Comparison of ENCODE assay signal across 12 cellular contexts in the genomic region with DNA sequence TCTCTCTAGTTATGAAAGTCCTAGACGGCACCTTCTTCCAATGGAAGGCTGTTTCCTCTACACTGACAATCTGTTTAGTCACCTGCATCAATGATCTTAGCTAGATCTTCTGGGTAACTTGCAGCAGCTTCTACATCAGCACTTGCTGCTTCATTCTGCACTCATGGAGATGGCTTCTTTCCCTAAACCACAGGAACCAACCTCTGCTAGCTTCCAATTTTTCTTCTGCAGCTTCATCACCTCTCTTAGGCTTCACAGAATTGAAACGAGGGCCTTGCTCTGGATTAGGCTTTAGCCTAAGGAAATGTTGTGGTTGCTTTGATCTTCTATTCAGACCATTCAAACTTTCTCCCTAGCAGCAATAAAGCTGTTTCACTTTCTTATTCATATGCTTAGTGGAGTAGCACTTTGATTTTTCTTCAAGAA. TPM values are rescaled to one million over a fixed set of nuclear protein-coding genes. Genes with fewer than 3 reads are reported as not detected.
DNase-seq lines count a peak whose midpoint lies in the region; ATAC-seq, FAIRE-seq and TF ChIP-seq lines count a peak whose summit lies in the region.
"Had no signal": no experiment of that assay in that cellular context is flagged by ENCODE, and none has a peak within 500 bp of the region (broad histone marks: within the 10 kb centered on the region; RNA-seq: fewer than 3 reads in every experiment).

No MANE protein-coding gene starts in this region.

- no peak overlapping the region for H3K27ac ChIP-seq in astrocyte (ENCODE audit: low read depth, low read length)
- H3K27ac ChIP-seq: stomach had no signal

- H3K9me3 Mint-ChIP-seq in astrocyte (ENCODE audit: unreplicated experiment) (no peaks in the 10 kb centered on the region), CD14-positive monocyte (peaks cover 0 to 2% (median 0%) of the 10 kb centered on the region in 7 donors), glutamatergic neuron (ENCODE audit: unreplicated experiment) (no peaks in the 10 kb centered on the region)

- H3K36me3 ChIP-seq in astrocyte (ENCODE audit: insufficient read depth, low read length), result peaks cover 17% of the 10 kb centered on the region

- intact Hi-C loops in CD14-positive monocyte (cut with micrococcal nuclease), result no loop called here

- DNase-seq in AG20443 (ENCODE audit: low spot score) (peak; percentile 21), astrocyte (ENCODE audit: low read depth) (peak; percentile 65), CD14-positive monocyte (ENCODE audit: low spot score) (no peak), H54 (ENCODE audit: insufficient read length, low spot score) (no peak), glutamatergic neuron (no peak)
- DNase-seq: BE2C, Right ventricle myocardium superior, stomach had no signal

- H3K4me2 ChIP-seq in astrocyte (ENCODE audit: low read length), result no peak overlapping the region

- H3K9ac ChIP-seq in astrocyte (ENCODE audit: low read length), result no peak overlapping the region

- no peak for TF ChIP-seq CTCF in astrocyte (IDR thresholded peaks at IDR 0.05; ENCODE audit: insufficient read depth, low read depth, low read length)
- no peak for TF ChIP-seq CTCF in CD14-positive monocyte (IDR thresholded peaks at IDR 0.05)
- TF ChIP-seq CTCF in glutamatergic neuron (IDR thresholded peaks at IDR 0.05; ENCODE audit: partially characterized antibody, unreplicated experiment), result no peak

- H3K36me3 Mint-ChIP-seq in astrocyte (ENCODE audit: low read depth, unreplicated experiment) (peaks cover 18% of the 10 kb centered on the region), CD14-positive monocyte (peaks cover 81 to 92% of the 10 kb centered on the region in 2 donors), glutamatergic neuron (ENCODE audit: unreplicated experiment) (no peaks in the 10 kb centered on the region)

- no peak overlapping the region for H3K27ac Mint-ChIP-seq in astrocyte (ENCODE audit: unreplicated experiment)
- H3K27ac Mint-ChIP-seq in CD14-positive monocyte, result peak overlapping the region in 3 of 7 donors; percentile 16 to 33 (median 27)
- H3K27ac Mint-ChIP-seq in glutamatergic neuron (ENCODE audit: unreplicated experiment), result no peak overlapping the region

- no peaks in the 10 kb centered on the region for H4K20me1 ChIP-seq in astrocyte (ENCODE audit: insufficient read depth, low read length)

- H3K27me3 ChIP-seq in astrocyte (ENCODE audit: insufficient read depth, low read length), result no peaks in the 10 kb centered on the region
- H3K27me3 ChIP-seq: BE2C, stomach had no signal

- H3K4me1 Mint-ChIP-seq in astrocyte (ENCODE audit: low read depth, unreplicated experiment) (peaks cover 3% of the 10 kb centered on the region), CD14-positive monocyte (no peaks in the 10 kb centered on the region), glutamatergic neuron (ENCODE audit: low read depth, unreplicated experiment) (no peaks in the 10 kb centered on the region)

- no peaks in the 10 kb centered on the region for H3K4me1 ChIP-seq in astrocyte (ENCODE audit: insufficient read depth, low read length)
- H3K4me1 ChIP-seq: BE2C had no signal

- no peaks in the 10 kb centered on the region for H3K9me3 ChIP-seq in astrocyte (ENCODE audit: insufficient read depth, low read depth, low read length)
- H3K9me3 ChIP-seq: BE2C, stomach had no signal

- no peak overlapping the region for H3K4me3 ChIP-seq in astrocyte (ENCODE audit: insufficient read depth, low read depth, low read length)
- H3K4me3 ChIP-seq: stomach had no signal

- peak; percentile 66 for ATAC-seq in GM19043 (IDR thresholded peaks at IDR 0.05; ENCODE audit: low read depth, unreplicated experiment)
- peak; percentile 53 for ATAC-seq in HG03108 (IDR thresholded peaks at IDR 0.05; ENCODE audit: unreplicated experiment)
- ATAC-seq in HG03025 (IDR thresholded peaks at IDR 0.05; ENCODE audit: low FRiP score, unreplicated experiment), result no peak

- FAIRE-seq in astrocyte (lab: Jason Lieb, UNC) (no peak), H54 (lab: Jason Lieb, UNC) (no peak)
- FAIRE-seq: colon had no signal

- no peaks in the 10 kb centered on the region for H3K27me3 Mint-ChIP-seq in astrocyte (ENCODE audit: low read depth, unreplicated experiment)
- H3K27me3 Mint-ChIP-seq in CD14-positive monocyte (ENCODE audit: low read depth in 3 of 3), result peaks cover 0 to 5% (median 3%) of the 10 kb centered on the region in 3 donors
- no peaks in the 10 kb centered on the region for H3K27me3 Mint-ChIP-seq in glutamatergic neuron (ENCODE audit: unreplicated experiment)

- H3K4me3 Mint-ChIP-seq in astrocyte (ENCODE audit: unreplicated experiment) (no peak overlapping the region), CD14-positive monocyte (no peak overlapping the region), glutamatergic neuron (ENCODE audit: unreplicated experiment) (no peak overlapping the region)

- no peak overlapping the region for H2AFZ ChIP-seq in astrocyte (ENCODE audit: low read depth, low read length)

- no peak for TF ChIP-seq POLR2A in H54 (IDR thresholded peaks at IDR 0.05; ENCODE audit: low read depth, low read length)

- H3K79me2 ChIP-seq in astrocyte (ENCODE audit: insufficient read depth, low read length), result no peaks in the 10 kb centered on the region

RNA-seq across cellular contexts. Expression of gene NAMPT, which starts 24.6 kb away (rescaled TPM):
- 42.3 and 52.1 TPM in 2 replicates for total RNA-seq in astrocyte
- polyA plus RNA-seq in CD14-positive monocyte, result 100 to 1,000 TPM in 1 of 2 donors, 10 to 100 TPM in 1; 71.3 to 133 TPM
- total RNA-seq in glutamatergic neuron (ENCODE audit: unreplicated experiment), result 48.4 TPM

Comparison
In these comparisons a context has a peak if more than half of its experiments do, and no peak if none do; other contexts are left out.
1. DNase-seq: peak in AG20443 (single experiment) and astrocyte (single experiment); none in CD14-positive monocyte (single experiment), H54 (single experiment) and glutamatergic neuron (single experiment).